ENCODE assay signal across 1 cellular context in the genomic region with DNA sequence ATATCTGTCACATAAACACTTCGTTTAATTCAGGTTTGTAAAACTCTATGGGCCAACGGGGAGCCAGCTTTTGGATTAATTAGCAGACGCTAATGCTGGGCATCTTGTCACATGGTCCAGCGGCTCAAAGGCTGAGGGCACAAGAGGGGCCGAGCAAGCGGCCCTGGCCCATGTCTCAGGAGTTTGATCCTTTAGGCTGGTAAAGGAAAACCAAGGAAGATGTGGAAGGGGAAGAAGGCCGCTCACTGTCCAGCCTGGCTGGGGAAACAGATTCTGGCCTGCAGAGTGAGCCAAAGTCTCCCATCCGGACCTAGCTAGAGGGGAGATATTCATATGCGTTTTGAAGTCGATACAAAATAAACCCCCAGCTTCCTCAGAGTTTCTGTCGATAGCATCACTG.
TF ChIP-seq lines count a peak whose summit lies in the region.

No MANE protein-coding gene starts in this region.

TF ChIP-seq in endothelial cell of umbilical vein, 7 proteins besides CTCF, POLR2A, EP300 and RAD21:
- TF ChIP-seq MYC (IDR thresholded peaks at IDR 0.05; ENCODE audit: low read depth, low read length) (no peak), EZH2 (IDR thresholded peaks at IDR 0.05; ENCODE audit: borderline replicate concordance, low read depth, low read length, severe bottlenecking) (no peak), FOS (IDR thresholded peaks at IDR 0.05; ENCODE audit: borderline replicate concordance, insufficient read depth, low read length) (no peak), GATA2 (IDR thresholded peaks at IDR 0.05; ENCODE audit: insufficient read depth, insufficient read length, low read depth, low read length) (no peak), JUN (IDR thresholded peaks at IDR 0.05; ENCODE audit: borderline replicate concordance, insufficient read depth, insufficient read length, low read depth) (no peak), POLR2AphosphoS5 (IDR thresholded peaks at IDR 0.05; ENCODE audit: insufficient read depth, low read depth, low read length) (no peak)
- TF ChIP-seq, protein P1, sequence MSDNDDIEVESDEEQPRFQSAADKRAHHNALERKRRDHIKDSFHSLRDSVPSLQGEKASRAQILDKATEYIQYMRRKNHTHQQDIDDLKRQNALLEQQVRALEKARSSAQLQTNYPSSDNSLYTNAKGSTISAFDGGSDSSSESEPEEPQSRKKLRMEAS (IDR thresholded peaks at IDR 0.05; ENCODE audit: insufficient read depth, insufficient read length) = no peak
